In the genomic region with DNA sequence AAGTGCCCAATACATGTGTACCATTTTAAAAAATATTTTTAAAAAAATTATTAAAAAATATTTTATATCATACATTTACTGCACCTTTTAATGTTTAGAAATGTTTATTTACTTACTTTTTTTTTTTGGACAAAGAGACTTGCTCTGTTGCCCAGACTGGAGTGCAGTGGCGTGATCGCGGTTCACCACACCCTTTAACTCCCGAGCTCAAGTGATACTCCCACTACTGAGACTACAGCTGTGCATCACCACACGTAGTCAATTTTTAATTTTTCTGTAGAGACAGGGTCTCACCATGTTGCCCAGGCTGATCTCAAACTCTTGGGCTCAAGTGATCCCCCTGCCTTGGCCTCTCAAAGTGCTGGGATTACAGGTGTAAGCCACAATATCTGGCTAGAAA, we compare ENCODE assay signal across 19 cellular contexts. TPM values are rescaled to one million over a fixed set of nuclear protein-coding genes. Genes with fewer than 3 reads are reported as not detected.
A peak's percentile ranks its signal among the peaks of the same experiment; 100 is the strongest.
DNase-seq lines count a peak whose midpoint lies in the region; ATAC-seq and TF ChIP-seq lines count a peak whose summit lies in the region.
"Had no signal": no experiment of that assay in that cellular context is flagged by ENCODE, and none has a peak within 500 bp of the region (broad histone marks: within the 10 kb centered on the region; RNA-seq: fewer than 3 reads in every experiment).

No MANE protein-coding gene starts in this region.

- H3K27ac ChIP-seq in CD8-positive, alpha-beta T cell (ENCODE audit: low read depth, low read length) = no peak overlapping the region
- H3K27ac ChIP-seq in substantia nigra (ENCODE audit: low read depth, low read length, poor library complexity, severe bottlenecking) = no peak overlapping the region

- H3K4me1 Mint-ChIP-seq in activated T-cell treated with anti-CD3 and anti-CD28 coated beads, Interleukin-2, amount 50 U/mL, for 24 hours (ENCODE audit: low read depth) = peaks cover 97% of the 10 kb centered on the region
- peaks cover 90% of the 10 kb centered on the region for H3K4me1 Mint-ChIP-seq in activated T-cell treated with anti-CD3 and anti-CD28 coated beads, Interleukin-2, amount 50 U/mL, for 4 hours (ENCODE audit: low read depth)
- peaks cover 96% of the 10 kb centered on the region for H3K4me1 Mint-ChIP-seq in CD8-positive, alpha-beta T cell (ENCODE audit: low read depth)
- H3K4me1 Mint-ChIP-seq in activated T-helper 1 cell treated with anti-CD3 and anti-CD28 coated beads, Interleukin-12 subunit alpha, Interleukin-12 subunit beta, Interleukin-2, Interleukin-4 antibody, amounts not matched to agents 30 ng/mL and 10 ng/mL and 1 ng/mL, durations not matched to agents 14 hours and 24 hours and 36 hours (ENCODE audit: low read depth) = peaks cover 93% of the 10 kb centered on the region
- peaks cover 26% of the 10 kb centered on the region for H3K4me1 Mint-ChIP-seq in memory B cell

- H3K36me3 Mint-ChIP-seq in activated T-cell treated with anti-CD3 and anti-CD28 coated beads, Interleukin-2, amount 50 U/mL, for 24 hours (ENCODE audit: low read depth) = peaks cover 38% of the 10 kb centered on the region
- H3K36me3 Mint-ChIP-seq in activated T-cell treated with anti-CD3 and anti-CD28 coated beads, Interleukin-2, amount 50 U/mL, for 4 hours (ENCODE audit: insufficient read depth) = peaks cover 14% of the 10 kb centered on the region
- H3K36me3 Mint-ChIP-seq in CD8-positive, alpha-beta T cell = peaks cover 29% of the 10 kb centered on the region
- H3K36me3 Mint-ChIP-seq in activated T-helper 1 cell treated with anti-CD3 and anti-CD28 coated beads, Interleukin-12 subunit alpha, Interleukin-12 subunit beta, Interleukin-2, Interleukin-4 antibody, amounts not matched to agents 30 ng/mL and 10 ng/mL and 1 ng/mL, durations not matched to agents 14 hours and 24 hours and 36 hours (ENCODE audit: low read depth) = peaks cover 23% of the 10 kb centered on the region
- H3K36me3 Mint-ChIP-seq in memory B cell = no peaks in the 10 kb centered on the region

- H3K9me3 ChIP-seq in CD8-positive, alpha-beta T cell (ENCODE audit: low read length) = no peaks in the 10 kb centered on the region
- H3K9me3 ChIP-seq: HAP-1 had no signal

- peak overlapping the region; percentile 60 for H3K27ac Mint-ChIP-seq in activated T-cell treated with anti-CD3 and anti-CD28 coated beads, Interleukin-2, amount 50 U/mL, for 24 hours
- peak overlapping the region; percentile 91 for H3K27ac Mint-ChIP-seq in CD8-positive, alpha-beta T cell
- H3K27ac Mint-ChIP-seq in activated T-helper 1 cell treated with anti-CD3 and anti-CD28 coated beads, Interleukin-12 subunit alpha, Interleukin-12 subunit beta, Interleukin-2, Interleukin-4 antibody, amounts not matched to agents 30 ng/mL and 10 ng/mL and 1 ng/mL, durations not matched to agents 14 hours and 24 hours and 36 hours = peak overlapping the region; percentile 22
- H3K27ac Mint-ChIP-seq in memory B cell = peak overlapping the region; percentile 28

- no peaks in the 10 kb centered on the region for H3K27me3 ChIP-seq in CD8-positive, alpha-beta T cell (ENCODE audit: insufficient read depth, low read length)

- DNase-seq in activated T-cell treated with anti-CD3 and anti-CD28 coated beads, Interleukin-2, amount 50 U/mL, for 24 hours = no peak
- DNase-seq in activated T-cell treated with anti-CD3 and anti-CD28 coated beads, Interleukin-2, amount 50 U/mL, for 4 hours = no peak
- DNase-seq in CD8-positive, alpha-beta T cell = peak in 1 of 7 experiments; percentile 39
- DNase-seq in activated T-helper 1 cell treated with anti-CD3 and anti-CD28 coated beads, Interleukin-12 subunit alpha, Interleukin-12 subunit beta, Interleukin-2, Interleukin-4 antibody, amounts not matched to agents 30 ng/mL and 10 ng/mL and 1 ng/mL, durations not matched to agents 14 hours and 24 hours and 36 hours (ENCODE audit: low spot score) = no peak
- DNase-seq in memory B cell (ENCODE audit: low spot score in 2 of 2) = no peak
- no peak for DNase-seq in substantia nigra (lab: John Stamatoyannopoulos, UW)
- DNase-seq in A172 (ENCODE audit: low spot score) = no peak
- DNase-seq in NCI-H1694 (lab: John Stamatoyannopoulos, UW) = no peak
- DNase-seq: C1 segment of cervical spinal cord, DMS53, KG1, NCI-H1436, NCI-H2029 treated with DMSO at 0.1 percent for 48 hours, NCI-H2171 treated with DMSO at 0.1 percent for 48 hours, NCI-H446 treated with DMSO at 0.1 percent for 48 hours, RPMI8226 had no signal

- intact Hi-C loops in CD8-positive, alpha-beta T cell (cut with DNase I, micrococcal nuclease) = loop anchor here in 1 of 2 experiments (1.0 to 2.0 kb wide), 2 partner anchors 8 to 14 kb away; no protein-coding TSS in a partner anchor
- intact Hi-C loops in activated T-helper 1 cell treated with anti-CD3 and anti-CD28 coated beads, Interleukin-12 subunit alpha, Interleukin-12 subunit beta, Interleukin-2, Interleukin-4 antibody, amounts not matched to agents 30 ng/mL and 10 ng/mL and 1 ng/mL, durations not matched to agents 14 hours and 24 hours and 36 hours (cut with micrococcal nuclease) = loop anchor here (10.0 kb wide), 3 partner anchors 302 to 1738 kb away; a partner anchor contains a TSS

- H3K4me3 ChIP-seq in CD8-positive, alpha-beta T cell (ENCODE audit: low read depth, low read length) = no peak overlapping the region
- H3K4me3 ChIP-seq: HAP-1 had no signal

- POLR2A ChIA-PET in CD8-positive, alpha-beta T cell (lab: Charles Lee) = interaction anchor here (0.8 to 2.2 kb wide), 4 partner anchors 9 to 24 kb away, joined by 3 to 11 read pairs (median 6); no protein-coding TSS in a partner anchor

- H3K9me3 Mint-ChIP-seq in activated T-cell treated with anti-CD3 and anti-CD28 coated beads, Interleukin-2, amount 50 U/mL, for 24 hours = peaks cover 8% of the 10 kb centered on the region
- peaks cover 8% of the 10 kb centered on the region for H3K9me3 Mint-ChIP-seq in activated T-cell treated with anti-CD3 and anti-CD28 coated beads, Interleukin-2, amount 50 U/mL, for 4 hours
- H3K9me3 Mint-ChIP-seq in CD8-positive, alpha-beta T cell = no peaks in the 10 kb centered on the region
- H3K9me3 Mint-ChIP-seq in activated T-helper 1 cell treated with anti-CD3 and anti-CD28 coated beads, Interleukin-12 subunit alpha, Interleukin-12 subunit beta, Interleukin-2, Interleukin-4 antibody, amounts not matched to agents 30 ng/mL and 10 ng/mL and 1 ng/mL, durations not matched to agents 14 hours and 24 hours and 36 hours = peaks cover 10% of the 10 kb centered on the region
- H3K9me3 Mint-ChIP-seq in memory B cell = no peaks in the 10 kb centered on the region

- TF ChIP-seq CTCF in CD8-positive, alpha-beta T cell (IDR thresholded peaks at IDR 0.05) = no peak

- no peak for ATAC-seq in activated T-cell treated with anti-CD3 and anti-CD28 coated beads, Interleukin-2, amount 50 U/mL, for 4 hours
- ATAC-seq in CD8-positive, alpha-beta T cell = no peak
- no peak for ATAC-seq in memory B cell (ENCODE audit: low read depth)
- ATAC-seq: HepG2 had no signal

- CTCF ChIA-PET in CD8-positive, alpha-beta T cell (lab: Charles Lee) = interaction anchor here (0.8 to 5.3 kb wide), 4 partner anchors 14 to 110 kb away, joined by 3 to 21 read pairs (median 4); no protein-coding TSS in a partner anchor

- no peaks in the 10 kb centered on the region for H3K36me3 ChIP-seq in CD8-positive, alpha-beta T cell (ENCODE audit: insufficient read depth, low read length)
- H3K36me3 ChIP-seq: HAP-1 had no signal

- H3K4me1 ChIP-seq in CD8-positive, alpha-beta T cell (ENCODE audit: insufficient read depth, low read length) = peaks cover 85% of the 10 kb centered on the region
- H3K4me1 ChIP-seq: HAP-1 had no signal

- no peak overlapping the region for H3K4me3 Mint-ChIP-seq in activated T-cell treated with anti-CD3 and anti-CD28 coated beads, Interleukin-2, amount 50 U/mL, for 24 hours
- no peak overlapping the region for H3K4me3 Mint-ChIP-seq in activated T-cell treated with anti-CD3 and anti-CD28 coated beads, Interleukin-2, amount 50 U/mL, for 4 hours
- H3K4me3 Mint-ChIP-seq in CD8-positive, alpha-beta T cell = no peak overlapping the region
- H3K4me3 Mint-ChIP-seq in activated T-helper 1 cell treated with anti-CD3 and anti-CD28 coated beads, Interleukin-12 subunit alpha, Interleukin-12 subunit beta, Interleukin-2, Interleukin-4 antibody, amounts not matched to agents 30 ng/mL and 10 ng/mL and 1 ng/mL, durations not matched to agents 14 hours and 24 hours and 36 hours = no peak overlapping the region
- no peak overlapping the region for H3K4me3 Mint-ChIP-seq in memory B cell

- H3K27me3 Mint-ChIP-seq in activated T-cell treated with anti-CD3 and anti-CD28 coated beads, Interleukin-2, amount 50 U/mL, for 24 hours = no peaks in the 10 kb centered on the region
- H3K27me3 Mint-ChIP-seq in activated T-cell treated with anti-CD3 and anti-CD28 coated beads, Interleukin-2, amount 50 U/mL, for 4 hours (ENCODE audit: low read depth) = no peaks in the 10 kb centered on the region
- H3K27me3 Mint-ChIP-seq in CD8-positive, alpha-beta T cell (ENCODE audit: low read depth) = no peaks in the 10 kb centered on the region
- no peaks in the 10 kb centered on the region for H3K27me3 Mint-ChIP-seq in activated T-helper 1 cell treated with anti-CD3 and anti-CD28 coated beads, Interleukin-12 subunit alpha, Interleukin-12 subunit beta, Interleukin-2, Interleukin-4 antibody, amounts not matched to agents 30 ng/mL and 10 ng/mL and 1 ng/mL, durations not matched to agents 14 hours and 24 hours and 36 hours (ENCODE audit: insufficient read depth)
- H3K27me3 Mint-ChIP-seq in memory B cell = peaks cover 2% of the 10 kb centered on the region

RNA-seq across cellular contexts. Expression of a gene that starts 9.2 kb away (rescaled TPM):
- 10 to 100 TPM; 11.6 to 13.3 (median 12.0) TPM for total RNA-seq in activated T-cell treated with anti-CD3 and anti-CD28 coated beads, Interleukin-2, amount 50 U/mL, for 4 hours
- total RNA-seq in CD8-positive, alpha-beta T cell = 10 to 100 TPM; 17.1 to 17.6 TPM
- total RNA-seq in activated T-helper 1 cell treated with anti-CD3 and anti-CD28 coated beads, Interleukin-12 subunit alpha, Interleukin-12 subunit beta, Interleukin-2, Interleukin-4 antibody, amounts not matched to agents 30 ng/mL and 10 ng/mL and 1 ng/mL, durations not matched to agents 14 hours and 24 hours and 36 hours = 31.8 and 34.6 TPM in 2 replicates
- not detected in 2 replicates for total RNA-seq in A172 (2014; rRNA removed; shearing (Covaris generic))
- total RNA-seq: A673, HepG2 had no signal

RNA-seq across cellular contexts. Expression of a gene that starts 47.0 kb away (rescaled TPM):
- total RNA-seq in activated T-cell treated with anti-CD3 and anti-CD28 coated beads, Interleukin-2, amount 50 U/mL, for 4 hours = under 1 TPM; 0.34 to 0.78 (median 0.73) TPM
- total RNA-seq in CD8-positive, alpha-beta T cell = 1 to 10 TPM; 3.1 to 3.9 TPM
- total RNA-seq in activated T-helper 1 cell treated with anti-CD3 and anti-CD28 coated beads, Interleukin-12 subunit alpha, Interleukin-12 subunit beta, Interleukin-2, Interleukin-4 antibody, amounts not matched to agents 30 ng/mL and 10 ng/mL and 1 ng/mL, durations not matched to agents 14 hours and 24 hours and 36 hours = 1.6 and 3.3 TPM in 2 replicates
- total RNA-seq in A172 (2014; rRNA removed; shearing (Covaris generic)) = 0.55 and 0.74 TPM in 2 replicates
- total RNA-seq: A673 had no signal

Comparison
In these comparisons a context has a peak if more than half of its experiments do, and no peak if none do; other contexts are left out.
1. H3K27ac Mint-ChIP-seq: peak in every context shown above with its lines; median percentile 91 in CD8-positive, alpha-beta T cell; 60 in activated T-cell treated with anti-CD3 and anti-CD28 coated beads, Interleukin-2, amount 50 U/mL, for 24 hours; 28 in memory B cell; 22 in activated T-helper 1 cell treated with anti-CD3 and anti-CD28 coated beads, Interleukin-12 subunit alpha, Interleukin-12 subunit beta, Interleukin-2, Interleukin-4 antibody, amounts not matched to agents 30 ng/mL and 10 ng/mL and 1 ng/mL, durations not matched to agents 14 hours and 24 hours and 36 hours.
2. RNA of a gene that starts 9.2 kb away (total RNA-seq): 31.8 to 34.6 TPM in activated T-helper 1 cell treated with anti-CD3 and anti-CD28 coated beads, Interleukin-12 subunit alpha, Interleukin-12 subunit beta, Interleukin-2, Interleukin-4 antibody, amounts not matched to agents 30 ng/mL and 10 ng/mL and 1 ng/mL, durations not matched to agents 14 hours and 24 hours and 36 hours, 17.1 to 17.6 TPM in CD8-positive, alpha-beta T cell and 11.6 to 13.3 TPM in activated T-cell treated with anti-CD3 and anti-CD28 coated beads, Interleukin-2, amount 50 U/mL, for 4 hours; not detected in A172; every median in the first group is over 10 times any median in the second.